16 cellular contexts compared by ENCODE assay signal in the genomic region with DNA sequence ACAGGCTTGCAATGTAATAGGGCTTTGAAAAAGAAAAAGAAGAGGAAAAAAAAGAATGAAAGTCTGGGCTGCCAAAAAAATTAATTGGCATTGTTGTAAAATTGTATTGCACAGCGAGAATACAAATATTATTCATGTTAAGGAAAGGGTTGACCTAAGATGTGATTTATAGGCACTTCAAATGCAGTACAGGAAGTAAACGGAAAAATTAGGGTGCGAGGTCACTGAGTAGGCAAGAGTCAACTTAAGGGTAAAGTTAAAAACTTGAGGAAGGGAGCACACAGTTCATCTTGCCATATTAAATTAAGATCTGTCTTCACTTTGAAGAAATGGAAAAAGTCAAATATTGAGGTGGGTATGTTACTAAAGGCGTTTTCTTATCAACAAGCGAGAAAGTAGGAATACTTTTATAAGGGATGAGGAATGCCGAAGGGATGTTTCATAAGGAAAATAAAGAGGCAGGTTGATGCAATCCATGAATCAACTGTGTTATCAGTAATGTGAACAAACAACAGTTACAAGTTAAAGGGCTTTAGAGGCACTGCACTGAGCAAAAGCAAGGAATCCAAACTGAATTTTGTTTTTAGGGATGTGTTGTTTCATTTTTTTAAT.
DNase-seq lines count a peak whose midpoint lies in the region; ATAC-seq, FAIRE-seq and TF ChIP-seq lines count a peak whose summit lies in the region.
"Had no signal": no experiment of that assay in that cellular context is flagged by ENCODE, and none has a peak within 500 bp of the region (broad histone marks: within the 10 kb centered on the region; RNA-seq: fewer than 3 reads in every experiment).

No MANE protein-coding gene starts in this region.

- H4K91ac ChIP-seq in IMR-90 (ENCODE audit: insufficient read depth, low read depth, low read length) (no peak overlapping the region), mesenchymal stem cell (ENCODE audit: low read length) (no peak overlapping the region), H9 (ENCODE audit: insufficient read length, low read depth, low read length) (no peak overlapping the region)

- DNase-seq in A549 (ENCODE audit: low read depth in 1 of 2, low spot score in 1 of 2), result peak; percentile 24 to 67
- peak; percentile 37 for DNase-seq in IMR-90
- peak; percentile 47 for DNase-seq in choroid plexus epithelial cell (ENCODE audit: low read depth)
- DNase-seq in mesenchymal stem cell, result no peak
- DNase-seq in urothelium cell line (ENCODE audit: low spot score), result no peak
- DNase-seq in H9, result no peak
- no peak for DNase-seq in left lobe of liver (ENCODE audit: low spot score)
- no peak for DNase-seq in RKO (ENCODE audit: low spot score)
- DNase-seq: lower lobe of right lung, NCI-H187 treated with DMSO at 0.1 percent for 48 hours, NCI-H510A treated with DMSO at 0.1 percent for 48 hours had no signal

- H3K27ac ChIP-seq in A549 (peak overlapping the region; percentile 80 to 87), IMR-90 (ENCODE audit: insufficient read depth, low read length) (no peak overlapping the region), mesenchymal stem cell (ENCODE audit: low read length, poor library complexity, severe bottlenecking) (no peak overlapping the region), H9 (ENCODE audit: insufficient read length, low read depth, low read length) (no peak overlapping the region)
- H3K27ac ChIP-seq: lower lobe of right lung had no signal

- H3K4me3 ChIP-seq in A549, result peak overlapping the region; percentile 18; the same call in 1 of the 3 replicates
- no peak overlapping the region for H3K4me3 ChIP-seq in IMR-90 (ENCODE audit: insufficient read depth, low read depth, low read length)
- H3K4me3 ChIP-seq in choroid plexus epithelial cell (ENCODE audit: low read depth, low read length), result peak overlapping the region; percentile 1
- peak overlapping the region in 1 of 2 experiments; percentile 53 for H3K4me3 ChIP-seq in mesenchymal stem cell (ENCODE audit: insufficient read depth in 1 of 2, low read depth in 1 of 2, low read length in 2 of 2)
- H3K4me3 ChIP-seq: lower lobe of right lung had no signal

- no peaks in the 10 kb centered on the region for H4K20me1 ChIP-seq in IMR-90 (ENCODE audit: insufficient read depth, low read length)
- H4K20me1 ChIP-seq in H9 (ENCODE audit: control insufficient read depth, insufficient read depth, insufficient read length), result no peaks in the 10 kb centered on the region

- H2BK15ac ChIP-seq in IMR-90 (ENCODE audit: low read depth, low read length) (no peak overlapping the region), mesenchymal stem cell (ENCODE audit: low read depth, poor library complexity, severe bottlenecking) (no peak overlapping the region), H9 (ENCODE audit: low read depth, low read length) (no peak overlapping the region)

- H3K4me3 Mint-ChIP-seq in H9, result no peak overlapping the region
- H3K4me3 Mint-ChIP-seq: activated CD4-positive, alpha-beta T cell treated with anti-CD3 and anti-CD28 coated beads for 36 hours; activated CD8-positive, alpha-beta memory T cell treated with anti-CD3 and anti-CD28 coated beads, Interleukin-2, amount 10 ng/mL, durations not matched to agents 7 days and 5 days; HFFc6 had no signal

- peak; percentile 46 to 52; a peak in 2 of 5 replicates for TF ChIP-seq EP300 in A549 (IDR thresholded peaks at IDR 0.05)

- H3K27ac Mint-ChIP-seq in H9, result no peak overlapping the region
- H3K27ac Mint-ChIP-seq: activated CD4-positive, alpha-beta T cell treated with anti-CD3 and anti-CD28 coated beads for 36 hours; activated CD8-positive, alpha-beta memory T cell treated with anti-CD3 and anti-CD28 coated beads, Interleukin-2, amount 10 ng/mL, durations not matched to agents 7 days and 5 days had no signal

- no peak overlapping the region for H4K8ac ChIP-seq in IMR-90 (ENCODE audit: low read depth in 2 of 2, low read length in 2 of 2)
- no peak overlapping the region for H4K8ac ChIP-seq in mesenchymal stem cell (ENCODE audit: low read length)
- H4K8ac ChIP-seq in H9 (replicated peaks; ENCODE audit: insufficient read length, low read depth, low read length), result no peak overlapping the region

- intact Hi-C loops in IMR-90 (cut with micrococcal nuclease), result no loop called here

- no peaks in the 10 kb centered on the region for H3K23me2 ChIP-seq in H9 (ENCODE audit: insufficient read length, low read depth, low read length, poor library complexity, severe bottlenecking)

- no peak overlapping the region for H3T11ph ChIP-seq in H9 (ENCODE audit: low read length)

- H3K79me2 ChIP-seq in H9 (ENCODE audit: insufficient read depth, low read length), result no peaks in the 10 kb centered on the region

- BruUV-seq in IMR-90 (replicated peaks; lab: Mats Ljungman, UMichigan), result no TSS peak

- no peaks in the 10 kb centered on the region for H3K9me3 Mint-ChIP-seq in H9
- H3K9me3 Mint-ChIP-seq: HFFc6 had no signal

- POLR2A ChIA-PET in A549 (lab: Yijun Ruan, JAX), result interaction anchor here (0.8 to 1.1 kb wide), 3 partner anchors 9 to 21 kb away, joined by 3 to 5 read pairs (median 3); no protein-coding TSS in a partner anchor
- POLR2A ChIA-PET in IMR-90 (lab: Charles Lee; ENCODE audit: unreplicated experiment), result no interaction called here

- H3K23ac ChIP-seq in IMR-90 (ENCODE audit: low read depth, low read length) (no peak overlapping the region), mesenchymal stem cell (ENCODE audit: low read length in 2 of 2) (no peak overlapping the region), H9 (ENCODE audit: insufficient read length, low read depth, low read length) (no peak overlapping the region)

- H2BK120ac ChIP-seq in IMR-90 (ENCODE audit: low read depth, low read length), result no peak overlapping the region
- no peak overlapping the region for H2BK120ac ChIP-seq in mesenchymal stem cell (ENCODE audit: low read depth, low read length)
- H2BK120ac ChIP-seq in H9 (ENCODE audit: low read depth, low read length, poor library complexity, severe bottlenecking), result no peak overlapping the region

- H3K36me3 Mint-ChIP-seq in H9 (ENCODE audit: insufficient read depth in 1 of 3, low read depth in 3 of 3), result no peaks in the 10 kb centered on the region
- H3K36me3 Mint-ChIP-seq: activated CD8-positive, alpha-beta memory T cell treated with anti-CD3 and anti-CD28 coated beads, Interleukin-2, amount 10 ng/mL, durations not matched to agents 7 days and 5 days had no signal

- ATAC-seq in A549, result peak; percentile 74 to 82
- peak; percentile 42; the same call in 1 of the 2 replicates for ATAC-seq in IMR-90 (ENCODE audit: low read depth)
- ATAC-seq in left lobe of liver, result no peak

- H3K18ac ChIP-seq in IMR-90 (ENCODE audit: low read depth, low read length) (no peak overlapping the region), mesenchymal stem cell (ENCODE audit: low read depth in 1 of 2, low read length in 2 of 2) (no peak overlapping the region), H9 (ENCODE audit: insufficient read length, low read depth, low read length) (no peak overlapping the region)

- H3K9me1 ChIP-seq in IMR-90 (ENCODE audit: insufficient read depth, low read length), result no peaks in the 10 kb centered on the region

- TF ChIP-seq RAD21 in A549 (conservative IDR thresholded peaks at IDR 0.05 in 1 of 2, IDR thresholded peaks at IDR 0.05 in 1 of 2), result no peak
- no peak for TF ChIP-seq RAD21 in IMR-90 (IDR thresholded peaks at IDR 0.05; ENCODE audit: low read length)

- H4K5ac ChIP-seq in IMR-90 (ENCODE audit: low read depth, low read length) (no peak overlapping the region), H9 (ENCODE audit: insufficient read length, low read depth, low read length) (no peak overlapping the region)

- H2BK20ac ChIP-seq in IMR-90 (ENCODE audit: low read depth, low read length) (no peak overlapping the region), H9 (ENCODE audit: low read depth, low read length, poor library complexity, severe bottlenecking) (no peak overlapping the region)

- CTCF ChIA-PET in A549 (lab: Yijun Ruan, JAX), result interaction anchor here (0.7 to 6.2 kb wide), 9 partner anchors 8 to 68 kb away, joined by 3 to 83 read pairs (median 4); no protein-coding TSS in a partner anchor
- CTCF ChIA-PET in IMR-90 (lab: Yijun Ruan, JAX), result interaction anchor here (0.5 to 1.2 kb wide), 5 partner anchors 10 to 1688 kb away, joined by 3 to 5 read pairs (median 4); no protein-coding TSS in a partner anchor

- no peak overlapping the region for H2AFZ ChIP-seq in IMR-90 (replicated peaks; ENCODE audit: low read length, poor library complexity)
- no peak overlapping the region for H2AFZ ChIP-seq in mesenchymal stem cell (ENCODE audit: low read depth, low read length)
- H2AFZ ChIP-seq in H9 (ENCODE audit: low read length), result no peak overlapping the region

- H3K14ac ChIP-seq in IMR-90 (replicated peaks; ENCODE audit: low read depth, low read length), result no peak overlapping the region
- H3K14ac ChIP-seq in mesenchymal stem cell (ENCODE audit: low read length in 2 of 2), result no peak overlapping the region
- H3K14ac ChIP-seq in H9 (ENCODE audit: insufficient read depth, low read length), result no peak overlapping the region

- H3K4me2 ChIP-seq in A549 (peak overlapping the region; percentile 74), IMR-90 (ENCODE audit: low read depth, low read length) (peak overlapping the region; percentile 69; the same call in 1 of the 2 replicates), mesenchymal stem cell (ENCODE audit: low read length, poor library complexity, severe bottlenecking) (no peak overlapping the region), H9 (ENCODE audit: insufficient read depth, insufficient read length, low read length) (no peak overlapping the region)

- H3K4me1 ChIP-seq in A549, result peaks cover 41% of the 10 kb centered on the region
- no peaks in the 10 kb centered on the region for H3K4me1 ChIP-seq in IMR-90 (ENCODE audit: control insufficient read depth, insufficient read depth, low read length)
- no peaks in the 10 kb centered on the region for H3K4me1 ChIP-seq in mesenchymal stem cell (ENCODE audit: control insufficient read depth, insufficient read depth, low read depth, low read length)
- 0 out of 2 replicates have a peak, but pooled peaks cover 2% of the 10 kb centered on the region for H3K4me1 ChIP-seq in H9 (ENCODE audit: insufficient read depth, low read length)

- H3K27me3 Mint-ChIP-seq in H9 (ENCODE audit: low read depth), result peaks cover 10% of the 10 kb centered on the region

- H3K9ac ChIP-seq in IMR-90 (ENCODE audit: low read depth, low read length) (no peak overlapping the region), mesenchymal stem cell (ENCODE audit: low read length) (peak overlapping the region; percentile 84), H9 (ENCODE audit: extremely low read depth, insufficient read length, low read length) (no peak overlapping the region)

- no peak for TF ChIP-seq CTCF in A549 (IDR thresholded peaks at IDR 0.05)
- no peak for TF ChIP-seq CTCF in IMR-90 (conservative IDR thresholded peaks at IDR 0.05; ENCODE audit: low read depth, low read length)
- no peak for TF ChIP-seq CTCF in choroid plexus epithelial cell (conservative IDR thresholded peaks at IDR 0.05; ENCODE audit: low read depth, low read length)
- TF ChIP-seq CTCF in H9 (conservative IDR thresholded peaks at IDR 0.05), result no peak

- H3K4ac ChIP-seq in IMR-90 (ENCODE audit: low read depth, low read length), result no peak overlapping the region
- H3K4ac ChIP-seq in mesenchymal stem cell (ENCODE audit: low read depth in 1 of 2, low read length in 2 of 2), result no peak overlapping the region
- no peak overlapping the region for H3K4ac ChIP-seq in H9 (ENCODE audit: low read depth, low read length)

- 6% methylated on average over 6 of the region's 6 CpGs for WGBS in A549 (ENCODE audit: missing lambda C conversion rate)
- WGBS in IMR-90 (ENCODE audit: extremely low coverage in 2 of 2, insufficient read length in 1 of 2), 2 experiments, result no CpG with 5 or more reads among the region's 6 CpGs
- WGBS in mesenchymal stem cell, result 71% methylated on average over 6 of the region's 6 CpGs
- no CpG with 5 or more reads among the region's 6 CpGs for WGBS in H9 (ENCODE audit: extremely low coverage, insufficient read length, low lambda C conversion rate)

- H2AK9ac ChIP-seq in IMR-90 (replicated peaks; ENCODE audit: low read depth, low read length, poor library complexity), result no peak overlapping the region

- no peak overlapping the region for H2BK12ac ChIP-seq in mesenchymal stem cell (ENCODE audit: low read length in 2 of 2)
- H2BK12ac ChIP-seq in H9 (ENCODE audit: insufficient read length, low read depth, low read length), result no peak overlapping the region

- no peak for TF ChIP-seq POLR2A in A549 (IDR thresholded peaks at IDR 0.05; ENCODE audit: low read length)
- no peak for TF ChIP-seq POLR2A in IMR-90 (IDR thresholded peaks at IDR 0.05; ENCODE audit: low read depth, low read length)

- H2BK5ac ChIP-seq in IMR-90 (ENCODE audit: low read depth, low read length, poor library complexity, severe bottlenecking) (peak overlapping the region; percentile 11), mesenchymal stem cell (ENCODE audit: low read depth, low read length, poor library complexity, severe bottlenecking) (no peak overlapping the region), H9 (ENCODE audit: insufficient read length, low read length) (no peak overlapping the region)

- H3K36me3 ChIP-seq in IMR-90 (ENCODE audit: control insufficient read depth, insufficient read depth, low read length), result no peaks in the 10 kb centered on the region
- H3K36me3 ChIP-seq in mesenchymal stem cell (ENCODE audit: control insufficient read depth in 1 of 2, insufficient read depth in 2 of 2, low read depth in 1 of 2, low read length in 2 of 2), result no peaks in the 10 kb centered on the region
- H3K36me3 ChIP-seq: lower lobe of right lung had no signal

- in situ Hi-C loops in IMR-90 (cut with MboI; ENCODE audit: low sequenced_read_pairs), result no loop called here

- H3K56ac ChIP-seq in IMR-90 (ENCODE audit: extremely low read depth, insufficient read depth, low read length) (no peak overlapping the region), H9 (ENCODE audit: insufficient read length, low read depth, low read length) (no peak overlapping the region)

- H3K27me3 ChIP-seq in IMR-90 (ENCODE audit: control insufficient read depth, insufficient read depth, low read length), result no peaks in the 10 kb centered on the region
- peaks cover 0 to 5% of the 10 kb centered on the region in 2 experiments for H3K27me3 ChIP-seq in mesenchymal stem cell (ENCODE audit: control insufficient read depth in 1 of 2, insufficient read depth in 1 of 2, low read length in 2 of 2)
- no peaks in the 10 kb centered on the region for H3K27me3 ChIP-seq in H9 (ENCODE audit: insufficient read depth, low read length)

- FAIRE-seq in A549 (lab: Jason Lieb, UNC), result peak; percentile 28
- no peak for FAIRE-seq in urothelium cell line (lab: Jason Lieb, UNC)
- FAIRE-seq: frontal cortex, GM19239 had no signal

- H3K4me1 Mint-ChIP-seq in H9, result peaks cover 8 to 15% of the 10 kb centered on the region in 2 experiments

- H2AK5ac ChIP-seq in IMR-90 (ENCODE audit: low read depth, low read length) (no peak overlapping the region), mesenchymal stem cell (ENCODE audit: low read length, severe bottlenecking) (no peak overlapping the region), H9 (ENCODE audit: insufficient read length, low read length) (no peak overlapping the region)

- dilution Hi-C loops in IMR-90 (cut with HindIII; ENCODE audit: low sequenced_read_pairs, unreplicated experiment), result no loop called here

- H3K79me1 ChIP-seq in IMR-90 (ENCODE audit: low read depth in 1 of 2, low read length in 2 of 2) (no peaks in the 10 kb centered on the region), mesenchymal stem cell (replicated peaks; ENCODE audit: low read length, poor library complexity, severe bottlenecking) (no peaks in the 10 kb centered on the region), H9 (ENCODE audit: insufficient read depth, low read depth, low read length, poor library complexity, severe bottlenecking) (no peaks in the 10 kb centered on the region)

- H3K9me3 ChIP-seq in A549 (no peaks in the 10 kb centered on the region), IMR-90 (ENCODE audit: control insufficient read depth, insufficient read depth, low read length) (no peaks in the 10 kb centered on the region), mesenchymal stem cell (ENCODE audit: control insufficient read depth, low read length) (no peaks in the 10 kb centered on the region), H9 (ENCODE audit: control insufficient read depth, low read depth, low read length) (no peaks in the 10 kb centered on the region)
- H3K9me3 ChIP-seq: lower lobe of right lung had no signal

Comparison
In these comparisons a context has a peak if more than half of its experiments do, and no peak if none do; other contexts are left out.
1. DNase-seq: peak in A549 (2 of 2), IMR-90 (single experiment) and choroid plexus epithelial cell (single experiment); none in mesenchymal stem cell (single experiment), urothelium cell line (single experiment), H9 (single experiment), left lobe of liver (single experiment) and RKO (single experiment).
2. H3K27ac ChIP-seq: peak in A549 (2 of 2); none in IMR-90 (single experiment), mesenchymal stem cell (single experiment) and H9 (single experiment).
3. H3K4me2 ChIP-seq: peak in A549 (single experiment) and IMR-90 (single experiment); none in mesenchymal stem cell (single experiment) and H9 (single experiment).